8 cellular contexts compared by ENCODE assay signal in the genomic region with DNA sequence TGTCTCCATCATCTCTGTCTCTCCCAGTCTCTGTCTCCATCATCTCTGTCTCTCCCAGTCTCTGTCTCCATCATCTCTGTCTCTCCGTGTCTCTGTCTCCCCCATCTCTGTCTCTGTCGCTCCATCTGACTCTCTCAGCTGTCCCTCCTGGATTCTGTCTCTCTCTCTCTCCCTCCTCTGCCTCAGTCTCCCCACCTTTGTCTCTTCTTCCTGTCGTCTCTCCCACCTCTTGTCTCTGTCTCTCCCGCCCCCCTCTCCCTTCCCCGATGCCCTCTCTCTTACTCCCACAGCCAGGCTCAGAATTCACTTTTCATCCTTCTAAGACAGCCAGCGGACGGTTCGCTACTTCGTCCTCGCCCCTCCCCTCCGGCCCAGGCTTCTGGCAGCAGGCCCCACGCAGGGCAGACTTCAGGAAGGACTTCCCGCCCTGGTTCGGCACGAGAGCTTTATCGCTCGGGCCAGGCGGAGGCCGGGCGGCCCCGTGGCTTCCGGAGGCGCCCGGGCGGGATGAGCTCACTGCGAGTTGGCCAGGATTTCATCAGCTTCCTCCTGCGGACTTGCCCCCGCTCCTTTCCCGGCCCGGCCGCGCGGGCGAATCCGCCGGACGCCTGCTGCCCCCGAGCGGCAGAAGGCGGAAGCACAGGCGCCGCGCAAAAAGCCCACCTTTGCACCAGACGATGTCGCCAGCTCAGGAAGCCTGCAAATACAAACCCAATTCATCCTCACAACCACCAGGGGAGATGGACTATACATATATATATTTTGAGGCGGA. TPM values are rescaled to one million over a fixed set of nuclear protein-coding genes. Genes with fewer than 3 reads are reported as not detected.
DNase-seq lines count a peak whose midpoint lies in the region; ATAC-seq, FAIRE-seq and TF ChIP-seq lines count a peak whose summit lies in the region.

No MANE protein-coding gene starts in this region.

- TF ChIP-seq CTCF in WI38 (IDR thresholded peaks at IDR 0.05; ENCODE audit: low read depth, low read length) (peak; percentile 90), bronchial epithelial cell (IDR thresholded peaks at IDR 0.05; ENCODE audit: insufficient read depth, low read length, severe bottlenecking) (peak; percentile 95)

- FAIRE-seq in bronchial epithelial cell (lab: Jason Lieb, UNC): no peak

- H3K36me3 ChIP-seq in bronchial epithelial cell (ENCODE audit: control insufficient read depth, insufficient read depth, low read length): no peaks in the 10 kb centered on the region

- no peaks in the 10 kb centered on the region for H3K27me3 ChIP-seq in bronchial epithelial cell (ENCODE audit: control insufficient read depth, insufficient read depth, low read length)

- ATAC-seq in HG03039 (IDR thresholded peaks at IDR 0.05; ENCODE audit: unreplicated experiment): peak; percentile 44

- H3K4me3 ChIP-seq in WI38 (ENCODE audit: low read depth, low read length) (peak overlapping the region; percentile 62), bronchial epithelial cell (ENCODE audit: low read depth, low read length) (peak overlapping the region; percentile 50)

- DNase-seq in NK-92 treated with Interleukin-12 subunit alpha and Interleukin-12 subunit beta, amount 100 ng/mL, for 24 hours (lab: John Stamatoyannopoulos, UW): peak; percentile 90
- DNase-seq in NK-92 (lab: John Stamatoyannopoulos, UW; ENCODE audit: unreplicated experiment) (no peak), NCI-H2171 treated with DMSO at 0.1 percent for 48 hours (lab: John Stamatoyannopoulos, UW) (peak; percentile 75), bronchial epithelial cell (ENCODE audit: low read depth) (peak; percentile 81), islet precursor cell (peak; percentile 99)
- DNase-seq in stimulated activated CD4-positive, alpha-beta T cell treated with anti-CD3 and anti-CD28 coated beads, Interleukin-12 subunit alpha, Interleukin-12 subunit beta, amount 100 ng/mL, for 4 hours: peak; percentile 84

RNA-seq across cellular contexts. Expression of a gene that starts 12.4 kb away (rescaled TPM):
- 3.7 and 8.3 TPM in 2 replicates for total RNA-seq in bronchial epithelial cell

RNA-seq across cellular contexts. Expression of a gene that starts 13.0 kb away (rescaled TPM):
- total RNA-seq in bronchial epithelial cell: 6.3 and 12.6 TPM in 2 replicates

RNA-seq across cellular contexts. Expression of a gene that starts 30.7 kb away (rescaled TPM):
- total RNA-seq in bronchial epithelial cell: 0.53 and 1.7 TPM in 2 replicates
